Comparison of ENCODE assay signal across 31 cellular contexts in the genomic region with DNA sequence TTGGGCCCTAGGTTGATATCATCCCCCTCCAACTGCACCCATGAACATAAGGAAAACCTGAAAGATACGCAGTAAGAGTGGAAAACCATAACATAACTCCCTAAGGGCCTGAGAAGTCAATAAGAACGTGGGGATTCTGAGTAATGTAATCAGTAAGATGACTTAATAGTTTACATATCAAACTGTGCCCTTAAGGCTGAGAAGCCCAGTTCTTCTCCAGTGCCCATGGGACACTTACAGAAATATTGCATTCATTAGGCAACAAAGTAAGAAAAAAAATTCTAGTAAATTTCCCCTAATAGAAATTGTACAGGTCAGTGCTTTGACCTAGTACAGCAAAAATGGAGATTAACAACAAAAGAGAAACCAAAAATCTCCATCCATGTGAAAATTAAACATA.
DNase-seq lines count a peak whose midpoint lies in the region; ATAC-seq, FAIRE-seq and TF ChIP-seq lines count a peak whose summit lies in the region.
"Had no signal": no experiment of that assay in that cellular context is flagged by ENCODE, and none has a peak within 500 bp of the region (broad histone marks: within the 10 kb centered on the region; RNA-seq: fewer than 3 reads in every experiment).

No MANE protein-coding gene starts in this region.

- H3K79me1 ChIP-seq in trophoblast cell (ENCODE audit: low read length) = no peaks in the 10 kb centered on the region

- H3K18ac ChIP-seq in trophoblast cell (ENCODE audit: low read length) = no peak overlapping the region

- no peak for FAIRE-seq in D721Med (lab: Jason Lieb, UNC)

- no peak overlapping the region for H3K4ac ChIP-seq in trophoblast cell (ENCODE audit: low read depth, low read length)

- H3K36me3 ChIP-seq in trophoblast cell (ENCODE audit: control insufficient read depth in 1 of 2, insufficient read depth in 2 of 2, low read length in 2 of 2) = no peaks in the 10 kb centered on the region
- H3K36me3 ChIP-seq: left lung, spleen, thoracic aorta, vagina had no signal

- H4K91ac ChIP-seq in trophoblast cell (ENCODE audit: low read depth, low read length) = no peak overlapping the region

- no peak overlapping the region for H3K4me2 ChIP-seq in trophoblast cell (ENCODE audit: low read length)

- H3K9me3 Mint-ChIP-seq in CD14-positive monocyte = peaks cover 3 to 19% (median 11%) of the 10 kb centered on the region in 7 donors
- H3K9me3 Mint-ChIP-seq: activated naive CD8-positive, alpha-beta T cell treated with anti-CD3 and anti-CD28 coated beads, Interleukin-2, amount 50 U/mL, for 24 hours; central memory CD8-positive, alpha-beta T cell; stimulated activated naive CD8-positive, alpha-beta T cell treated with anti-CD3 and anti-CD28 coated beads, Interleukin-15, Interleukin-2, amounts not matched to agents 100 ng/mL and 50 ng/mL, for 24 hours; T-helper 1 cell treated with Interleukin-12 subunit alpha and Interleukin-12 subunit beta and Interleukin-4 antibody, amounts not matched to agents 30 μg/mL and 1 μg/mL, for 36 hours had no signal

- no peak overlapping the region for H3K4me3 ChIP-seq in fibroblast of mammary gland (ENCODE audit: control insufficient read depth, low read depth, low read length)
- no peak overlapping the region for H3K4me3 ChIP-seq in trophoblast cell (ENCODE audit: low read depth, low read length)
- H3K4me3 ChIP-seq: left lung, spleen, thoracic aorta, vagina had no signal

- H3K36me3 Mint-ChIP-seq in CD14-positive monocyte = no peaks in the 10 kb centered on the region
- H3K36me3 Mint-ChIP-seq: activated CD8-positive, alpha-beta memory T cell treated with anti-CD3 and anti-CD28 coated beads, Interleukin-2, amount 10 ng/mL, durations not matched to agents 7 days and 5 days had no signal

- no peak overlapping the region for H3K23ac ChIP-seq in trophoblast cell (ENCODE audit: low read length)

- no peak overlapping the region for H2BK120ac ChIP-seq in trophoblast cell (ENCODE audit: insufficient read depth, low read length, poor library complexity)

- no peak overlapping the region for H4K8ac ChIP-seq in trophoblast cell (ENCODE audit: low read depth, low read length)

- no peaks in the 10 kb centered on the region for H3K27me3 ChIP-seq in trophoblast cell (ENCODE audit: insufficient read depth, low read length)
- H3K27me3 ChIP-seq: left lung, spleen, vagina had no signal

- no peak overlapping the region for H3K27ac ChIP-seq in trophoblast cell (ENCODE audit: low read depth, low read length)
- H3K27ac ChIP-seq: left lung, spleen, thoracic aorta, vagina had no signal

- H3K4me1 ChIP-seq in trophoblast cell (ENCODE audit: control insufficient read depth in 1 of 2, insufficient read depth in 2 of 2, low read length in 2 of 2) = no peaks in the 10 kb centered on the region
- H3K4me1 ChIP-seq: left lung, vagina had no signal

- peaks cover 0 to 3% (median 0%) of the 10 kb centered on the region in 3 donors for H3K27me3 Mint-ChIP-seq in CD14-positive monocyte (ENCODE audit: low read depth in 3 of 3)
- H3K27me3 Mint-ChIP-seq: activated naive CD8-positive, alpha-beta T cell treated with anti-CD3 and anti-CD28 coated beads, Interleukin-2, amount 50 U/mL, for 24 hours; stimulated activated naive CD8-positive, alpha-beta T cell treated with anti-CD3 and anti-CD28 coated beads, Interleukin-15, Interleukin-2, amounts not matched to agents 100 ng/mL and 50 ng/mL, for 24 hours had no signal

- no peak overlapping the region for H3K9ac ChIP-seq in trophoblast cell (ENCODE audit: low read length)

- no peak overlapping the region for H3K4me3 Mint-ChIP-seq in CD14-positive monocyte
- H3K4me3 Mint-ChIP-seq: activated CD8-positive, alpha-beta memory T cell treated with anti-CD3 and anti-CD28 coated beads, Interleukin-2, amount 10 ng/mL, durations not matched to agents 7 days and 5 days; activated naive CD8-positive, alpha-beta T cell treated with anti-CD3 and anti-CD28 coated beads, Interleukin-2, amount 50 U/mL, for 24 hours; B cell; central memory CD8-positive, alpha-beta T cell; memory B cell; stimulated activated naive CD8-positive, alpha-beta T cell treated with anti-CD3 and anti-CD28 coated beads, Interleukin-15, Interleukin-2, amounts not matched to agents 100 ng/mL and 50 ng/mL, for 24 hours; T-helper 1 cell treated with Interleukin-12 subunit alpha and Interleukin-12 subunit beta and Interleukin-4 antibody, amounts not matched to agents 30 μg/mL and 1 μg/mL, for 36 hours had no signal

- peaks cover 21% of the 10 kb centered on the region for H3K4me1 Mint-ChIP-seq in CD14-positive monocyte
- H3K4me1 Mint-ChIP-seq: activated CD8-positive, alpha-beta memory T cell treated with anti-CD3 and anti-CD28 coated beads, Interleukin-2, amount 10 ng/mL, durations not matched to agents 7 days and 5 days; activated naive CD8-positive, alpha-beta T cell treated with anti-CD3 and anti-CD28 coated beads, Interleukin-2, amount 50 U/mL, for 24 hours; B cell; central memory CD8-positive, alpha-beta T cell; memory B cell had no signal

- DNase-seq in CD14-positive monocyte (ENCODE audit: low spot score) (no peak), NCI-H69 (lab: John Stamatoyannopoulos, UW) (peak; percentile 9), fibroblast of mammary gland (ENCODE audit: low read depth) (peak; percentile 38), trophoblast cell (peak; percentile 29 to 76), D721Med (ENCODE audit: insufficient read length, low spot score) (no peak), glomerular visceral epithelial cell (ENCODE audit: extremely low spot score) (no peak), hippocampal formation (lab: John Stamatoyannopoulos, UW) (no peak)
- DNase-seq: activated CD4-positive, CD25-positive, alpha-beta regulatory T cell; activated CD8-positive, alpha-beta memory T cell treated with anti-CD3 and anti-CD28 coated beads, Interleukin-2, amount 10 ng/mL, durations not matched to agents 7 days and 5 days; activated naive CD4-positive, alpha-beta T cell; activated naive CD8-positive, alpha-beta T cell treated with anti-CD3 and anti-CD28 coated beads, Interleukin-2, amount 50 U/mL, for 24 hours; activated T-cell treated with anti-CD3 and anti-CD28 coated beads, Interleukin-2, amount 50 U/mL, for 48 hours; COR-L47; DMS79 treated with DMSO at 0.1 percent for 48 hours; hypothalamus; left lung; NCI-H1092 treated with DMSO at 0.1 percent for 48 hours; NCI-H1694 treated with DMSO at 0.1 percent for 48 hours; NCI-H446 treated with DMSO at 0.1 percent for 48 hours; right cardiac atrium; spleen; stimulated activated CD4-positive, alpha-beta T cell treated with anti-CD3 and anti-CD28 coated beads, Interleukin-2, amount 100 ng/mL, for 24 hours had no signal

- H3K9me3 ChIP-seq in trophoblast cell (ENCODE audit: insufficient read depth, low read depth, low read length) = peaks cover 3% of the 10 kb centered on the region
- H3K9me3 ChIP-seq: left lung, thoracic aorta, vagina had no signal

- peak overlapping the region in 6 of 7 donors; percentile 9 to 75 (median 26) for H3K27ac Mint-ChIP-seq in CD14-positive monocyte
- H3K27ac Mint-ChIP-seq: activated CD8-positive, alpha-beta memory T cell treated with anti-CD3 and anti-CD28 coated beads, Interleukin-2, amount 10 ng/mL, durations not matched to agents 7 days and 5 days; activated naive CD8-positive, alpha-beta T cell treated with anti-CD3 and anti-CD28 coated beads, Interleukin-2, amount 50 U/mL, for 24 hours; B cell; memory B cell; stimulated activated naive CD8-positive, alpha-beta T cell treated with anti-CD3 and anti-CD28 coated beads, Interleukin-15, Interleukin-2, amounts not matched to agents 100 ng/mL and 50 ng/mL, for 24 hours; T-helper 1 cell treated with Interleukin-12 subunit alpha and Interleukin-12 subunit beta and Interleukin-4 antibody, amounts not matched to agents 30 μg/mL and 1 μg/mL, for 36 hours had no signal

- no peak overlapping the region for H2AFZ ChIP-seq in trophoblast cell (ENCODE audit: insufficient read depth, low read length, poor library complexity)

- no peak overlapping the region for H2BK5ac ChIP-seq in trophoblast cell (ENCODE audit: low read depth, low read length, poor library complexity)

- H2BK12ac ChIP-seq in trophoblast cell (ENCODE audit: low read length) = no peak overlapping the region

- intact Hi-C loops in CD14-positive monocyte (cut with micrococcal nuclease) = no loop called here

- H3K14ac ChIP-seq in trophoblast cell (ENCODE audit: low read length) = no peak overlapping the region

- no peak for TF ChIP-seq CTCF in CD14-positive monocyte (IDR thresholded peaks at IDR 0.05)
- no peak for TF ChIP-seq CTCF in fibroblast of mammary gland (conservative IDR thresholded peaks at IDR 0.05; ENCODE audit: control insufficient read depth, insufficient read depth, low read depth, low read length)
- TF ChIP-seq CTCF in D721Med (IDR thresholded peaks at IDR 0.05; ENCODE audit: insufficient read depth, missing control alignments) = no peak

- no peak for ATAC-seq in HG03520 (IDR thresholded peaks at IDR 0.05; ENCODE audit: unreplicated experiment)
- ATAC-seq: activated CD8-positive, alpha-beta memory T cell treated with anti-CD3 and anti-CD28 coated beads, Interleukin-2, amount 10 ng/mL, durations not matched to agents 7 days and 5 days; activated naive CD8-positive, alpha-beta T cell treated with anti-CD3 and anti-CD28 coated beads, Interleukin-2, amount 50 U/mL, for 24 hours; left lung; right cardiac atrium; SK-N-SH treated with all-trans-retinoic acid at 6 μM for 48 hours had no signal

- no peak overlapping the region for H4K12ac ChIP-seq in trophoblast cell (ENCODE audit: low read depth, low read length)

- no peak overlapping the region for H2AK5ac ChIP-seq in trophoblast cell (ENCODE audit: low read length)

- WGBS in trophoblast cell (ENCODE audit: extremely low coverage, insufficient coverage, insufficient read length) = no CpG with 5 or more reads among the region's 2 CpGs

- no peaks in the 10 kb centered on the region for H3K79me2 ChIP-seq in trophoblast cell (ENCODE audit: control insufficient read depth, insufficient read depth, low read length, poor library complexity)

Comparison
In these comparisons a context has a peak if more than half of its experiments do, and no peak if none do; other contexts are left out.
1. DNase-seq: peak in NCI-H69 (single experiment), fibroblast of mammary gland (single experiment) and trophoblast cell (2 of 2); none in CD14-positive monocyte (single experiment), D721Med (single experiment), glomerular visceral epithelial cell (single experiment) and hippocampal formation (0 of 2).